Comparison of ENCODE assay signal across 21 cellular contexts in genomic region chr10:103546401-103546800, GRCh38. TPM values are rescaled to one million over a fixed set of nuclear protein-coding genes. Genes with fewer than 3 reads are reported as not detected.
DNase-seq lines count a peak whose midpoint lies in the region; ATAC-seq and TF ChIP-seq lines count a peak whose summit lies in the region.
"Had no signal": no experiment of that assay in that cellular context is flagged by ENCODE, and none has a peak within 500 bp of the region (broad histone marks: within the 10 kb centered on the region; RNA-seq: fewer than 3 reads in every experiment).

No MANE protein-coding gene starts in this region.

- H3K9me3 ChIP-seq in WERI-Rb-1 (ENCODE audit: severe bottlenecking): no peaks in the 10 kb centered on the region
- H3K9me3 ChIP-seq in gastrocnemius medialis: no peaks in the 10 kb centered on the region
- no peaks in the 10 kb centered on the region for H3K9me3 ChIP-seq in CD4-positive, alpha-beta memory T cell (ENCODE audit: control insufficient read depth in 1 of 2, low read length in 2 of 2)

- H3K4me1 ChIP-seq in gastrocnemius medialis: peaks cover 44 to 61% of the 10 kb centered on the region in 2 donors
- H3K4me1 ChIP-seq in CD4-positive, alpha-beta memory T cell (ENCODE audit: insufficient read depth, low read length): peaks cover 9% of the 10 kb centered on the region

- no peak overlapping the region for H3K27ac Mint-ChIP-seq in CD4-positive, alpha-beta memory T cell
- H3K27ac Mint-ChIP-seq: HFFc6 had no signal

- no peaks in the 10 kb centered on the region for H3K27me3 Mint-ChIP-seq in CD4-positive, alpha-beta memory T cell

- H3K36me3 ChIP-seq in WERI-Rb-1 (no peaks in the 10 kb centered on the region), gastrocnemius medialis (no peaks in the 10 kb centered on the region)
- H3K36me3 ChIP-seq in CD4-positive, alpha-beta memory T cell (ENCODE audit: insufficient read depth, low read length): no peaks in the 10 kb centered on the region
- H3K36me3 ChIP-seq: BLaER1 treated with 17β-estradiol and CSF1 and Interleukin-3, amounts not matched to agents 10 nM and 100 nM had no signal

- TF ChIP-seq POLR2A in gastrocnemius medialis (IDR thresholded peaks at IDR 0.05): no peak

- H3K27me3 ChIP-seq in WERI-Rb-1 (ENCODE audit: insufficient read depth, low read depth, severe bottlenecking): no peaks in the 10 kb centered on the region
- H3K27me3 ChIP-seq in gastrocnemius medialis: no peaks in the 10 kb centered on the region
- H3K27me3 ChIP-seq in CD4-positive, alpha-beta memory T cell (ENCODE audit: insufficient read depth, low read length): no peaks in the 10 kb centered on the region
- H3K27me3 ChIP-seq: BLaER1 treated with 17β-estradiol and CSF1 and Interleukin-3, amounts not matched to agents 10 nM and 100 nM had no signal

- no peak for ATAC-seq in gastrocnemius medialis
- ATAC-seq in HG03439 (IDR thresholded peaks at IDR 0.05; ENCODE audit: unreplicated experiment): no peak
- ATAC-seq: GM12878 had no signal

- intact Hi-C loops in gastrocnemius medialis (cut with DNase I; ENCODE audit: low total_unique reads): no loop called here
- intact Hi-C loops in CD4-positive, alpha-beta memory T cell (cut with micrococcal nuclease): no loop called here

- H3K36me3 Mint-ChIP-seq in CD4-positive, alpha-beta memory T cell: no peaks in the 10 kb centered on the region

- TF ChIP-seq CTCF in GM20000 (IDR thresholded peaks at IDR 0.05; ENCODE audit: extremely low read depth, missing control alignments): no peak
- no peak for TF ChIP-seq CTCF in WERI-Rb-1 (IDR thresholded peaks at IDR 0.05; ENCODE audit: low read depth, low read length)
- no peak for TF ChIP-seq CTCF in gastrocnemius medialis (IDR thresholded peaks at IDR 0.05 in 4 of 5, conservative IDR thresholded peaks at IDR 0.05 in 1 of 5)

- no peak overlapping the region for H3K4me3 Mint-ChIP-seq in CD4-positive, alpha-beta memory T cell
- H3K4me3 Mint-ChIP-seq: HFFc6 had no signal

- in situ Hi-C loops in gastrocnemius medialis (cut with MboI; ENCODE audit: low sequenced_read_pairs in 4 of 4): no loop called here

- H3K4me3 ChIP-seq in WERI-Rb-1 (ENCODE audit: low read depth, low read length) (no peak overlapping the region), gastrocnemius medialis (no peak overlapping the region)
- H3K4me3 ChIP-seq in CD4-positive, alpha-beta memory T cell (ENCODE audit: low read length in 2 of 2): no peak overlapping the region
- H3K4me3 ChIP-seq: BLaER1 treated with 17β-estradiol and CSF1 and Interleukin-3, amounts not matched to agents 10 nM and 100 nM; GM12878; GM23248 had no signal

- H3K4me1 Mint-ChIP-seq in CD4-positive, alpha-beta memory T cell: peaks cover 3 to 17% (median 8%) of the 10 kb centered on the region in 4 donors

- peak overlapping the region; percentile 71 for H3K27ac ChIP-seq in WERI-Rb-1
- peak overlapping the region; percentile 34 to 76 (median 74) for H3K27ac ChIP-seq in gastrocnemius medialis
- H3K27ac ChIP-seq in CD4-positive, alpha-beta memory T cell (ENCODE audit: low read depth, low read length): no peak overlapping the region
- H3K27ac ChIP-seq: GM23248, RWPE1 had no signal

- H3K9me3 Mint-ChIP-seq in CD4-positive, alpha-beta memory T cell: no peaks in the 10 kb centered on the region
- H3K9me3 Mint-ChIP-seq: HFFc6 had no signal

- CTCF ChIA-PET in CD4-positive, alpha-beta memory T cell (lab: Charles Lee; ENCODE audit: partially characterized antibody): interaction anchor here (1.6 kb wide), 1 partner anchor 130 kb away, joined by 4 read pairs; no protein-coding TSS in a partner anchor

- peak; percentile 55 for DNase-seq in DMS53 (lab: John Stamatoyannopoulos, UW)
- no peak for DNase-seq in DMS53 treated with DMSO at 0.1 percent for 48 hours (lab: John Stamatoyannopoulos, UW; ENCODE audit: unreplicated experiment)
- DNase-seq in GM20000 (ENCODE audit: low spot score): peak; percentile 3
- DNase-seq in WERI-Rb-1: peak; percentile 69
- DNase-seq in gastrocnemius medialis: peak in 1 of 2 donors; percentile 11
- no peak for DNase-seq in cerebellar nuclear complex (lab: John Stamatoyannopoulos, UW)
- no peak for DNase-seq in CD4-positive, alpha-beta memory T cell
- DNase-seq: 8988T, COR-L47, GM23248, HFFc6, KG1, NCI-H1092, NCI-H1694, NCI-H524 treated with DMSO at 0.1 percent for 48 hours, OCI-M1 had no signal

- POLR2A ChIA-PET in CD4-positive, alpha-beta memory T cell (lab: Charles Lee; ENCODE audit: partially characterized antibody): no interaction called here

RNA-seq across cellular contexts. Expression of gene NEURL1, which starts 52.9 kb away (rescaled TPM):
- 100 to 1,000 TPM in 2 of 4 donors, 10 to 100 TPM in 2; 67.6 to 147 (median 110) TPM for total RNA-seq in gastrocnemius medialis
- total RNA-seq in CD4-positive, alpha-beta memory T cell: under 1 TPM; 0.83 to 0.96 TPM
- under 1 TPM; 0.76 to 0.82 TPM for polyA plus RNA-seq in CD4-positive, alpha-beta memory T cell
- total RNA-seq: MCF 10A had no signal

Comparison
In these comparisons a context has a peak if more than half of its experiments do, and no peak if none do; other contexts are left out.
1. DNase-seq: peak in DMS53 (single experiment), GM20000 (single experiment) and WERI-Rb-1 (single experiment); none in DMS53 treated with DMSO at 0.1 percent for 48 hours (single experiment), cerebellar nuclear complex (0 of 2) and CD4-positive, alpha-beta memory T cell (0 of 5).
2. RNA of gene NEURL1, which starts 52.9 kb away (total RNA-seq): 67.6 to 147 TPM in gastrocnemius medialis; 0.83 to 0.96 TPM in CD4-positive, alpha-beta memory T cell; every median in the first group is over 10 times any median in the second.